1 cellular context compared by ENCODE assay signal in genomic region chr15:64443747-64444621, GRCh38.
TF ChIP-seq lines count a peak whose summit lies in the region.

No MANE protein-coding gene starts in this region.

TF ChIP-seq in K562, 482 proteins besides CTCF, POLR2A, EP300 and RAD21 (continued from another document and continues in another):
- TF ChIP-seq, protein P1, sequence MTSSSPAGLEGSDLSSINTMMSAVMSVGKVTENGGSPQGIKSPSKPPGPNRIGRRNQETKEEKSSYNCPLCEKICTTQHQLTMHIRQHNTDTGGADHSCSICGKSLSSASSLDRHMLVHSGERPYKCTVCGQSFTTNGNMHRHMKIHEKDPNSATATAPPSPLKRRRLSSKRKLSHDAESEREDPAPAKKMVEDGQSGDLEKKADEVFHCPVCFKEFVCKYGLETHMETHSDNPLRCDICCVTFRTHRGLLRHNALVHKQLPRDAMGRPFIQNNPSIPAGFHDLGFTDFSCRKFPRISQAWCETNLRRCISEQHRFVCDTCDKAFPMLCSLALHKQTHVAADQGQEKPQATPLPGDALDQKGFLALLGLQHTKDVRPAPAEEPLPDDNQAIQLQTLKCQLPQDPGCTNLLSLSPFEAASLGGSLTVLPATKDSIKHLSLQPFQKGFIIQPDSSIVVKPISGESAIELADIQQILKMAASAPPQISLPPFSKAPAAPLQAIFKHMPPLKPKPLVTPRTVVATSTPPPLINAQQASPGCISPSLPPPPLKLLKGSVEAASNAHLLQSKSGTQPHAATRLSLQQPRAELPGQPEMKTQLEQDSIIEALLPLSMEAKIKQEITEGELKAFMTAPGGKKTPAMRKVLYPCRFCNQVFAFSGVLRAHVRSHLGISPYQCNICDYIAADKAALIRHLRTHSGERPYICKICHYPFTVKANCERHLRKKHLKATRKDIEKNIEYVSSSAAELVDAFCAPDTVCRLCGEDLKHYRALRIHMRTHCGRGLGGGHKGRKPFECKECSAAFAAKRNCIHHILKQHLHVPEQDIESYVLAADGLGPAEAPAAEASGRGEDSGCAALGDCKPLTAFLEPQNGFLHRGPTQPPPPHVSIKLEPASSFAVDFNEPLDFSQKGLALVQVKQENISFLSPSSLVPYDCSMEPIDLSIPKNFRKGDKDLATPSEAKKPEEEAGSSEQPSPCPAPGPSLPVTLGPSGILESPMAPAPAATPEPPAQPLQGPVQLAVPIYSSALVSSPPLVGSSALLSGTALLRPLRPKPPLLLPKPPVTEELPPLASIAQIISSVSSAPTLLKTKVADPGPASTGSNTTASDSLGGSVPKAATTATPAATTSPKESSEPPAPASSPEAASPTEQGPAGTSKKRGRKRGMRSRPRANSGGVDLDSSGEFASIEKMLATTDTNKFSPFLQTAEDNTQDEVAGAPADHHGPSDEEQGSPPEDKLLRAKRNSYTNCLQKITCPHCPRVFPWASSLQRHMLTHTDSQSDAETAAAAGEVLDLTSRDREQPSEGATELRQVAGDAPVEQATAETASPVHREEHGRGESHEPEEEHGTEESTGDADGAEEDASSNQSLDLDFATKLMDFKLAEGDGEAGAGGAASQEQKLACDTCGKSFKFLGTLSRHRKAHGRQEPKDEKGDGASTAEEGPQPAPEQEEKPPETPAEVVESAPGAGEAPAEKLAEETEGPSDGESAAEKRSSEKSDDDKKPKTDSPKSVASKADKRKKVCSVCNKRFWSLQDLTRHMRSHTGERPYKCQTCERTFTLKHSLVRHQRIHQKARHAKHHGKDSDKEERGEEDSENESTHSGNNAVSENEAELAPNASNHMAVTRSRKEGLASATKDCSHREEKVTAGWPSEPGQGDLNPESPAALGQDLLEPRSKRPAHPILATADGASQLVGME (CRISPR knock-in tag; IDR thresholded peaks at IDR 0.05), result no peak
- TF ChIP-seq, protein P2, sequence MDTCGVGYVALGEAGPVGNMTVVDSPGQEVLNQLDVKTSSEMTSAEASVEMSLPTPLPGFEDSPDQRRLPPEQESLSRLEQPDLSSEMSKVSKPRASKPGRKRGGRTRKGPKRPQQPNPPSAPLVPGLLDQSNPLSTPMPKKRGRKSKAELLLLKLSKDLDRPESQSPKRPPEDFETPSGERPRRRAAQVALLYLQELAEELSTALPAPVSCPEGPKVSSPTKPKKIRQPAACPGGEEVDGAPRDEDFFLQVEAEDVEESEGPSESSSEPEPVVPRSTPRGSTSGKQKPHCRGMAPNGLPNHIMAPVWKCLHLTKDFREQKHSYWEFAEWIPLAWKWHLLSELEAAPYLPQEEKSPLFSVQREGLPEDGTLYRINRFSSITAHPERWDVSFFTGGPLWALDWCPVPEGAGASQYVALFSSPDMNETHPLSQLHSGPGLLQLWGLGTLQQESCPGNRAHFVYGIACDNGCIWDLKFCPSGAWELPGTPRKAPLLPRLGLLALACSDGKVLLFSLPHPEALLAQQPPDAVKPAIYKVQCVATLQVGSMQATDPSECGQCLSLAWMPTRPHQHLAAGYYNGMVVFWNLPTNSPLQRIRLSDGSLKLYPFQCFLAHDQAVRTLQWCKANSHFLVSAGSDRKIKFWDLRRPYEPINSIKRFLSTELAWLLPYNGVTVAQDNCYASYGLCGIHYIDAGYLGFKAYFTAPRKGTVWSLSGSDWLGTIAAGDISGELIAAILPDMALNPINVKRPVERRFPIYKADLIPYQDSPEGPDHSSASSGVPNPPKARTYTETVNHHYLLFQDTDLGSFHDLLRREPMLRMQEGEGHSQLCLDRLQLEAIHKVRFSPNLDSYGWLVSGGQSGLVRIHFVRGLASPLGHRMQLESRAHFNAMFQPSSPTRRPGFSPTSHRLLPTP (IDR thresholded peaks at IDR 0.05; ENCODE audit: borderline replicate concordance, extremely low read depth, insufficient read length), result no peak
- TF ChIP-seq, protein P3, sequence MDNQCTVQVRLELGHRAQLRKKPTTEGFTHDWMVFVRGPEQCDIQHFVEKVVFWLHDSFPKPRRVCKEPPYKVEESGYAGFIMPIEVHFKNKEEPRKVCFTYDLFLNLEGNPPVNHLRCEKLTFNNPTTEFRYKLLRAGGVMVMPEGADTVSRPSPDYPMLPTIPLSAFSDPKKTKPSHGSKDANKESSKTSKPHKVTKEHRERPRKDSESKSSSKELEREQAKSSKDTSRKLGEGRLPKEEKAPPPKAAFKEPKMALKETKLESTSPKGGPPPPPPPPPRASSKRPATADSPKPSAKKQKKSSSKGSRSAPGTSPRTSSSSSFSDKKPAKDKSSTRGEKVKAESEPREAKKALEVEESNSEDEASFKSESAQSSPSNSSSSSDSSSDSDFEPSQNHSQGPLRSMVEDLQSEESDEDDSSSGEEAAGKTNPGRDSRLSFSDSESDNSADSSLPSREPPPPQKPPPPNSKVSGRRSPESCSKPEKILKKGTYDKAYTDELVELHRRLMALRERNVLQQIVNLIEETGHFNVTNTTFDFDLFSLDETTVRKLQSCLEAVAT (IDR thresholded peaks at IDR 0.05), result no peak
- TF ChIP-seq, protein P4, sequence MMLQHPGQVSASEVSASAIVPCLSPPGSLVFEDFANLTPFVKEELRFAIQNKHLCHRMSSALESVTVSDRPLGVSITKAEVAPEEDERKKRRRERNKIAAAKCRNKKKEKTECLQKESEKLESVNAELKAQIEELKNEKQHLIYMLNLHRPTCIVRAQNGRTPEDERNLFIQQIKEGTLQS (IDR thresholded peaks at IDR 0.05), result peak; percentile 87
- TF ChIP-seq, protein P4 (CRISPR knock-in tag; conservative IDR thresholded peaks at IDR 0.05), result no peak
- TF ChIP-seq, protein P5, sequence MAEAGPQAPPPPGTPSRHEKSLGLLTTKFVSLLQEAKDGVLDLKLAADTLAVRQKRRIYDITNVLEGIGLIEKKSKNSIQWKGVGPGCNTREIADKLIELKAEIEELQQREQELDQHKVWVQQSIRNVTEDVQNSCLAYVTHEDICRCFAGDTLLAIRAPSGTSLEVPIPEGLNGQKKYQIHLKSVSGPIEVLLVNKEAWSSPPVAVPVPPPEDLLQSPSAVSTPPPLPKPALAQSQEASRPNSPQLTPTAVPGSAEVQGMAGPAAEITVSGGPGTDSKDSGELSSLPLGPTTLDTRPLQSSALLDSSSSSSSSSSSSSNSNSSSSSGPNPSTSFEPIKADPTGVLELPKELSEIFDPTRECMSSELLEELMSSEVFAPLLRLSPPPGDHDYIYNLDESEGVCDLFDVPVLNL (CRISPR knock-in tag; IDR thresholded peaks at IDR 0.05; ENCODE audit: low read depth), result no peak
- TF ChIP-seq DPF2 (IDR thresholded peaks at IDR 0.05) (peak; percentile 79), ZKSCAN3 (CRISPR knock-in tag; IDR thresholded peaks at IDR 0.05) (no peak), TGIF2 (CRISPR knock-in tag; IDR thresholded peaks at IDR 0.05) (no peak), NCOA6 (IDR thresholded peaks at IDR 0.05) (no peak), RNF2 (IDR thresholded peaks at IDR 0.05) (no peak), THRAP3 (IDR thresholded peaks at IDR 0.05; ENCODE audit: borderline replicate concordance) (no peak), NFIC (IDR thresholded peaks at IDR 0.05) (peak; percentile 88), HDAC3 (IDR thresholded peaks at IDR 0.05; ENCODE audit: borderline replicate concordance, partially characterized antibody) (no peak), TSC22D4 (tag; IDR thresholded peaks at IDR 0.05) (no peak), NFE2 (IDR thresholded peaks at IDR 0.05; ENCODE audit: low read depth) (peak; percentile 72), ESRRA (IDR thresholded peaks at IDR 0.05; ENCODE audit: borderline replicate concordance, low read depth) (no peak), ASH1L (IDR thresholded peaks at IDR 0.05; ENCODE audit: borderline replicate concordance, low read depth, partially characterized antibody) (no peak), ARHGAP35 (IDR thresholded peaks at IDR 0.05; ENCODE audit: partially characterized antibody) (no peak), FOXA1 (IDR thresholded peaks at IDR 0.05; ENCODE audit: borderline replicate concordance) (no peak), KAT8 (IDR thresholded peaks at IDR 0.05; ENCODE audit: low read depth) (no peak), MEF2A (IDR thresholded peaks at IDR 0.05; ENCODE audit: control insufficient read depth, low read depth, low read length) (no peak), FOXO4 (CRISPR knock-in tag; IDR thresholded peaks at IDR 0.05) (no peak), KDM2B (CRISPR knock-in tag; IDR thresholded peaks at IDR 0.05) (no peak), HMG20B (CRISPR knock-in tag; IDR thresholded peaks at IDR 0.05) (no peak), IRF9 (tag; IDR thresholded peaks at IDR 0.05) (no peak), ZNF316 (IDR thresholded peaks at IDR 0.05) (0 out of 2 replicates have a peak, but pooled peaks have one; percentile 5), RB1 (IDR thresholded peaks at IDR 0.05; ENCODE audit: low read depth) (no peak), ZKSCAN8 (CRISPR knock-in tag; IDR thresholded peaks at IDR 0.05) (no peak), ZNF699 (CRISPR knock-in tag; IDR thresholded peaks at IDR 0.05; ENCODE audit: insufficient replicate concordance) (no peak)
- TF ChIP-seq, protein P6, sequence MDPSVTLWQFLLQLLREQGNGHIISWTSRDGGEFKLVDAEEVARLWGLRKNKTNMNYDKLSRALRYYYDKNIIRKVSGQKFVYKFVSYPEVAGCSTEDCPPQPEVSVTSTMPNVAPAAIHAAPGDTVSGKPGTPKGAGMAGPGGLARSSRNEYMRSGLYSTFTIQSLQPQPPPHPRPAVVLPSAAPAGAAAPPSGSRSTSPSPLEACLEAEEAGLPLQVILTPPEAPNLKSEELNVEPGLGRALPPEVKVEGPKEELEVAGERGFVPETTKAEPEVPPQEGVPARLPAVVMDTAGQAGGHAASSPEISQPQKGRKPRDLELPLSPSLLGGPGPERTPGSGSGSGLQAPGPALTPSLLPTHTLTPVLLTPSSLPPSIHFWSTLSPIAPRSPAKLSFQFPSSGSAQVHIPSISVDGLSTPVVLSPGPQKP (CRISPR knock-in tag; IDR thresholded peaks at IDR 0.05), result no peak
- TF ChIP-seq, protein P7, sequence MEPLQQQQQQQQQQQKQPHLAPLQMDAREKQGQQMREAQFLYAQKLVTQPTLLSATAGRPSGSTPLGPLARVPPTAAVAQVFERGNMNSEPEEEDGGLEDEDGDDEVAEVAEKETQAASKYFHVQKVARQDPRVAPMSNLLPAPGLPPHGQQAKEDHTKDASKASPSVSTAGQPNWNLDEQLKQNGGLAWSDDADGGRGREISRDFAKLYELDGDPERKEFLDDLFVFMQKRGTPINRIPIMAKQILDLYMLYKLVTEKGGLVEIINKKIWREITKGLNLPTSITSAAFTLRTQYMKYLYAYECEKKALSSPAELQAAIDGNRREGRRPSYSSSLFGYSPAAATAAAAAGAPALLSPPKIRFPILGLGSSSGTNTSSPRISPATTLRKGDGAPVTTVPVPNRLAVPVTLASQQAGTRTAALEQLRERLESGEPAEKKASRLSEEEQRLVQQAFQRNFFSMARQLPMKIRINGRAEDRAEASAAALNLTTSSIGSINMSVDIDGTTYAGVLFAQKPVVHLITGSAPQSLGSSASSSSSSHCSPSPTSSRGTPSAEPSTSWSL (CRISPR knock-in tag; IDR thresholded peaks at IDR 0.05; ENCODE audit: borderline replicate concordance), result no peak
- TF ChIP-seq, protein P8, sequence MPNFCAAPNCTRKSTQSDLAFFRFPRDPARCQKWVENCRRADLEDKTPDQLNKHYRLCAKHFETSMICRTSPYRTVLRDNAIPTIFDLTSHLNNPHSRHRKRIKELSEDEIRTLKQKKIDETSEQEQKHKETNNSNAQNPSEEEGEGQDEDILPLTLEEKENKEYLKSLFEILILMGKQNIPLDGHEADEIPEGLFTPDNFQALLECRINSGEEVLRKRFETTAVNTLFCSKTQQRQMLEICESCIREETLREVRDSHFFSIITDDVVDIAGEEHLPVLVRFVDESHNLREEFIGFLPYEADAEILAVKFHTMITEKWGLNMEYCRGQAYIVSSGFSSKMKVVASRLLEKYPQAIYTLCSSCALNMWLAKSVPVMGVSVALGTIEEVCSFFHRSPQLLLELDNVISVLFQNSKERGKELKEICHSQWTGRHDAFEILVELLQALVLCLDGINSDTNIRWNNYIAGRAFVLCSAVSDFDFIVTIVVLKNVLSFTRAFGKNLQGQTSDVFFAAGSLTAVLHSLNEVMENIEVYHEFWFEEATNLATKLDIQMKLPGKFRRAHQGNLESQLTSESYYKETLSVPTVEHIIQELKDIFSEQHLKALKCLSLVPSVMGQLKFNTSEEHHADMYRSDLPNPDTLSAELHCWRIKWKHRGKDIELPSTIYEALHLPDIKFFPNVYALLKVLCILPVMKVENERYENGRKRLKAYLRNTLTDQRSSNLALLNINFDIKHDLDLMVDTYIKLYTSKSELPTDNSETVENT (CRISPR knock-in tag; IDR thresholded peaks at IDR 0.05), result no peak
- TF ChIP-seq, protein P9, sequence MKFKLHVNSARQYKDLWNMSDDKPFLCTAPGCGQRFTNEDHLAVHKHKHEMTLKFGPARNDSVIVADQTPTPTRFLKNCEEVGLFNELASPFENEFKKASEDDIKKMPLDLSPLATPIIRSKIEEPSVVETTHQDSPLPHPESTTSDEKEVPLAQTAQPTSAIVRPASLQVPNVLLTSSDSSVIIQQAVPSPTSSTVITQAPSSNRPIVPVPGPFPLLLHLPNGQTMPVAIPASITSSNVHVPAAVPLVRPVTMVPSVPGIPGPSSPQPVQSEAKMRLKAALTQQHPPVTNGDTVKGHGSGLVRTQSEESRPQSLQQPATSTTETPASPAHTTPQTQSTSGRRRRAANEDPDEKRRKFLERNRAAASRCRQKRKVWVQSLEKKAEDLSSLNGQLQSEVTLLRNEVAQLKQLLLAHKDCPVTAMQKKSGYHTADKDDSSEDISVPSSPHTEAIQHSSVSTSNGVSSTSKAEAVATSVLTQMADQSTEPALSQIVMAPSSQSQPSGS (CRISPR knock-in tag; IDR thresholded peaks at IDR 0.05), result no peak
